In the genomic region with DNA sequence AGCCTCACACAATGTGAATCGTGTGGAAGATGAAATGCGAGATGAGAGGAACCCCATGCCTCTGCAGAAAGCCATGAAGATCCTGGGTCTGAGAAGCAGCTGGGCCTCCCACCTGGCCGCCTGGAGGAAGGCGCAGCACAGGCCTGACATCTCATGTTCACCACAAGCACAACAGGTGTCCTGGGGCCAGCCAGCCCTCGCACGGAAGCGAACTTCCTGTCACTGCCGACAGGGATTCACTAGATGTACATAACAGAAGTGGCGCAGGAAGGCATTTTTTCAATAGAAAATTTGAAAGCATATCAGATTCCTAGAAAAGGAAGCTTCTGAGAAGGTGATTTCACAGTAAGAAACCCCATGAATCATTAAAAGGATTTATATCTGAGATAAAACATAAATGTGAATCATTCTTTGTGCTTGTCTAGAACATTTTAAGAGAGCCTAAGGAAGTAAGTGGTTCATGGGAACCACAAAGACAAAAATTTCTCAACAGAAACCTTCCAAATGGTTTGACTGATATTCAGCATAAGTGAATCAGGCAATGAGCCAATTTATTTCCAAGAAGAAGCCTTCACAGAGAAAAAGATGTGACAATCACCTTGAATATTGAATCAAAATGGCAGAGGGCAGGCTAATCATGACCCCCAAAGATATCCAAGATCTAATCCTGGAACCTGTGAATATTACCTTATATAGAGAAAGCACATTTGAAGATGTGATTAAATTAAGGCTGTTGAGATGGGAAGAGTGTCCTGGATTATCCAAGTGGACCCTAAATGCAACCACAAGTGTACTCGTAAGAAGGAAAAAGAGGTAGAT, we compare ENCODE assay signal across 8 cellular contexts.
DNase-seq lines count a peak whose midpoint lies in the region; ATAC-seq and TF ChIP-seq lines count a peak whose summit lies in the region.

No MANE protein-coding gene starts in this region.

- in situ Hi-C loops in astrocyte of the spinal cord (cut with HindIII; ENCODE audit: low sequenced_read_pairs) = no loop called here

- H3K4me3 ChIP-seq in astrocyte of the spinal cord (ENCODE audit: low read depth, low read length) = no peak overlapping the region

- DNase-seq in NCI-H2171 treated with DMSO at 0.1 percent for 48 hours (lab: John Stamatoyannopoulos, UW) (peak; percentile 44), NCI-H2171 (lab: John Stamatoyannopoulos, UW) (no peak), T-helper 9 cell (peak; percentile 32), astrocyte of the spinal cord (ENCODE audit: low read depth, low spot score) (peak; percentile 37), NCI-H2196 treated with DMSO at 0.1 percent for 48 hours (lab: John Stamatoyannopoulos, UW; ENCODE audit: unreplicated experiment) (no peak), NCI-H2081 treated with DMSO at 0.1 percent for 48 hours (lab: John Stamatoyannopoulos, UW) (no peak)
- DNase-seq in stimulated activated CD4-positive, alpha-beta T cell treated with anti-CD3 and anti-CD28 coated beads, TNF-alpha, amount 100 ng/mL, for 4 hours (ENCODE audit: low read depth in 3 of 3) = peak; percentile 47 to 69 (median 56)

- TF ChIP-seq CTCF in astrocyte of the spinal cord (IDR thresholded peaks at IDR 0.05; ENCODE audit: low read depth, low read length) = no peak

- ATAC-seq in HG03139 (IDR thresholded peaks at IDR 0.05; ENCODE audit: unreplicated experiment) = peak; percentile 99

Comparison
In these comparisons a context has a peak if more than half of its experiments do, and no peak if none do; other contexts are left out.
1. DNase-seq: peak in NCI-H2171 treated with DMSO at 0.1 percent for 48 hours (single experiment), T-helper 9 cell (single experiment), astrocyte of the spinal cord (single experiment) and stimulated activated CD4-positive, alpha-beta T cell treated with anti-CD3 and anti-CD28 coated beads, TNF-alpha, amount 100 ng/mL, for 4 hours (3 of 3); none in NCI-H2171 (single experiment), NCI-H2196 treated with DMSO at 0.1 percent for 48 hours (single experiment) and NCI-H2081 treated with DMSO at 0.1 percent for 48 hours (single experiment).